Comparison of ENCODE assay signal across 25 cellular contexts in genomic region chr15:78702609-78703332, GRCh38.
"Had no signal": no experiment of that assay in that cellular context is flagged by ENCODE, and none has a peak within 500 bp of the region (broad histone marks: within the 10 kb centered on the region; RNA-seq: fewer than 3 reads in every experiment).

No MANE protein-coding gene starts in this region.

- H3K4me1 ChIP-seq: body of pancreas, parathyroid adenoma, psoas muscle, sigmoid colon, upper lobe of right lung had no signal

- H3K4me3 ChIP-seq: body of pancreas, cardiac muscle cell, coronary artery, psoas muscle, sigmoid colon, smooth muscle cell, upper lobe of right lung had no signal

- ATAC-seq: activated CD8-positive, alpha-beta T cell treated with anti-CD3 and anti-CD28 coated beads, Interleukin-2, amount 10 ng/mL, durations not matched to agents 7 days and 5 days; body of pancreas; effector memory CD8-positive, alpha-beta T cell; naive thymus-derived CD8-positive, alpha-beta T cell; psoas muscle; stimulated activated memory B cell treated with anti-CD40 and anti-IgM and Interleukin-4, amounts not matched to agents 10 μg/mL and 1 μg/mL and 100 μg/mL, for 72 hours; stimulated activated naive CD8-positive, alpha-beta T cell treated with anti-CD3 and anti-CD28 coated beads, Interleukin-15, amount 100 ng/mL, for 72 hours; upper lobe of right lung; WTC11 had no signal

- H3K9me3 ChIP-seq: body of pancreas, psoas muscle, sigmoid colon, upper lobe of right lung had no signal

- H3K36me3 ChIP-seq: cardiac muscle cell, sigmoid colon, upper lobe of right lung had no signal

- DNase-seq: activated CD4-positive, alpha-beta T cell treated with anti-CD3 and anti-CD28 coated beads for 1 hour; activated CD8-positive, alpha-beta T cell treated with anti-CD3 and anti-CD28 coated beads, Interleukin-2, amount 10 ng/mL, durations not matched to agents 7 days and 5 days; activated effector memory CD4-positive, alpha-beta T cell treated with Interleukin-2 at 50 U/mL for 16 hours; activated naive CD4-positive, alpha-beta T cell treated with Interleukin-2 at 50 U/mL for 16 hours; effector memory CD8-positive, alpha-beta T cell; foreskin melanocyte; midbrain; naive thymus-derived CD8-positive, alpha-beta T cell; nucleus accumbens; psoas muscle; sigmoid colon; stimulated activated CD4-positive, alpha-beta T cell treated with anti-CD3 and anti-CD28 coated beads, Interleukin-1b, Interleukin-23, amount 100 ng/mL, for 48 hours; stimulated activated CD4-positive, alpha-beta T cell treated with anti-CD3 and anti-CD28 coated beads, Interleukin-4, amount 100 ng/mL, for 4 hours; stimulated activated CD8-positive, alpha-beta memory T cell treated with anti-CD3 and anti-CD28 coated beads, Interleukin-4, amount 100 ng/mL, for 48 hours; stimulated activated naive CD8-positive, alpha-beta T cell treated with anti-CD3 and anti-CD28 coated beads, Interleukin-15, amount 100 ng/mL, for 72 hours; substantia nigra; T-helper 2 cell; upper lobe of right lung had no signal

- H3K27me3 ChIP-seq: body of pancreas, cardiac muscle cell, sigmoid colon had no signal

- H3K27ac ChIP-seq: cardiac muscle cell, coronary artery, parathyroid adenoma, psoas muscle, sigmoid colon, upper lobe of right lung had no signal
